Comparison of ENCODE assay signal across 24 cellular contexts in genomic region chr13:43551897-43552456, GRCh38.
"Had no signal": no experiment of that assay in that cellular context is flagged by ENCODE, and none has a peak within 500 bp of the region (broad histone marks: within the 10 kb centered on the region; RNA-seq: fewer than 3 reads in every experiment).

No MANE protein-coding gene starts in this region.

- ATAC-seq: activated T-helper 17 cell treated with anti-CD3 and anti-CD28 coated beads, Interleukin-2, amount 50 U/mL, for 72 hours; foreskin keratinocyte; left lobe of liver; WTC11 had no signal

- DNase-seq: activated CD4-positive, alpha-beta memory T cell treated with anti-CD3 and anti-CD28 coated beads, Interleukin-2, amount 10 ng/mL, durations not matched to agents 7 days and 5 days; activated CD4-positive, alpha-beta T cell treated with anti-CD3 and anti-CD28 coated beads for 48 hours; activated naive CD4-positive, alpha-beta T cell treated with anti-CD3 and anti-CD28 coated beads for 36 hours; activated T-cell treated with anti-CD3 and anti-CD28 coated beads, Interleukin-2, amount 50 U/mL, for 1 hour; brain microvascular endothelial cell; colonic mucosa; endodermal cell; foreskin keratinocyte; hypothalamus; islet precursor cell; occipital lobe; posterior cingulate gyrus; stimulated activated CD4-positive, alpha-beta T cell treated with anti-CD3 and anti-CD28 coated beads, Interleukin-12 subunit alpha, Interleukin-12 subunit beta, amount 100 ng/mL, for 4 hours; stimulated activated CD4-positive, alpha-beta T cell treated with anti-CD3 and anti-CD28 coated beads, Interleukin-1b, Interleukin-23, amount 100 ng/mL, for 48 hours; stimulated activated CD8-positive, alpha-beta memory T cell treated with anti-CD3 and anti-CD28 coated beads, Interleukin-4, amount 100 ng/mL, for 48 hours; stimulated activated naive CD4-positive, alpha-beta T cell treated with Interleukin-2 at 50 U/mL for 16 hours; thyroid gland had no signal

- H3K36me3 Mint-ChIP-seq: mesothelial cell of epicardium, WTC11 had no signal

- H3K27ac ChIP-seq: brain microvascular endothelial cell, colonic mucosa, epithelial cell of prostate, foreskin keratinocyte, right atrium auricular region, thyroid gland had no signal

- H3K27ac Mint-ChIP-seq: activated CD4-positive, alpha-beta memory T cell treated with anti-CD3 and anti-CD28 coated beads, Interleukin-2, amount 10 ng/mL, durations not matched to agents 7 days and 5 days; activated naive CD4-positive, alpha-beta T cell treated with anti-CD3 and anti-CD28 coated beads for 36 hours; activated T-helper 17 cell treated with anti-CD3 and anti-CD28 coated beads, Interleukin-2, amount 50 U/mL, for 72 hours; endodermal cell; mesothelial cell of epicardium; WTC11 had no signal

- H3K4me1 Mint-ChIP-seq: activated T-helper 17 cell treated with anti-CD3 and anti-CD28 coated beads, Interleukin-2, amount 50 U/mL, for 72 hours; central memory CD8-positive, alpha-beta T cell; WTC11 had no signal

- H3K9me3 ChIP-seq: colonic mucosa, right atrium auricular region, thyroid gland had no signal

- H3K4me3 Mint-ChIP-seq: activated CD4-positive, alpha-beta memory T cell treated with anti-CD3 and anti-CD28 coated beads, Interleukin-2, amount 10 ng/mL, durations not matched to agents 7 days and 5 days; activated naive CD4-positive, alpha-beta T cell treated with anti-CD3 and anti-CD28 coated beads for 36 hours; activated T-helper 17 cell treated with anti-CD3 and anti-CD28 coated beads, Interleukin-2, amount 50 U/mL, for 72 hours; central memory CD8-positive, alpha-beta T cell; endodermal cell; mesothelial cell of epicardium; WTC11 had no signal
